In genomic region chr15:89829161-89829560, GRCh38 we compare ENCODE assay signal across 19 cellular contexts. TPM values are rescaled to one million over a fixed set of nuclear protein-coding genes. Genes with fewer than 3 reads are reported as not detected.
A peak's percentile ranks its signal among the peaks of the same experiment; 100 is the strongest.
DNase-seq lines count a peak whose midpoint lies in the region; ATAC-seq and TF ChIP-seq lines count a peak whose summit lies in the region.
"Had no signal": no experiment of that assay in that cellular context is flagged by ENCODE, and none has a peak within 500 bp of the region (broad histone marks: within the 10 kb centered on the region; RNA-seq: fewer than 3 reads in every experiment).

No MANE protein-coding gene starts in this region.

- ATAC-seq in T-helper 17 cell (no peak), GM18907 (IDR thresholded peaks at IDR 0.05; ENCODE audit: unreplicated experiment) (no peak)
- no peak for ATAC-seq in stimulated activated effector memory CD8-positive, alpha-beta T cell treated with anti-CD3 and anti-CD28 coated beads, Interleukin-12 subunit alpha, Interleukin-12 subunit beta, amount 100 ng/mL, for 72 hours
- ATAC-seq: activated CD8-positive, alpha-beta memory T cell treated with anti-CD3 and anti-CD28 coated beads, Interleukin-2, amount 10 ng/mL, durations not matched to agents 7 days and 5 days; T-cell had no signal

- H3K9me3 Mint-ChIP-seq in HFFc6 (no peaks in the 10 kb centered on the region), mesothelial cell of epicardium (no peaks in the 10 kb centered on the region)
- H3K9me3 Mint-ChIP-seq in stimulated activated effector memory CD8-positive, alpha-beta T cell treated with anti-CD3 and anti-CD28 coated beads, Interleukin-12 subunit alpha, Interleukin-12 subunit beta, amount 100 ng/mL, for 72 hours, result no peaks in the 10 kb centered on the region
- H3K9me3 Mint-ChIP-seq: activated B cell treated with CpG ODN at 0.5 μM for 24 hours, T-cell had no signal

- DNase-seq in HFFc6 (no peak), T-helper 17 cell (no peak), mesothelial cell of epicardium (ENCODE audit: low spot score in 2 of 2, unreplicated experiment in 2 of 2) (no peak), putamen (ENCODE audit: low spot score) (no peak), NAMALWA (ENCODE audit: low spot score) (no peak)
- no peak for DNase-seq in stimulated activated effector memory CD8-positive, alpha-beta T cell treated with anti-CD3 and anti-CD28 coated beads, Interleukin-12 subunit alpha, Interleukin-12 subunit beta, amount 100 ng/mL, for 72 hours (ENCODE audit: low spot score in 2 of 2)
- DNase-seq: activated B cell treated with CpG ODN at 0.5 μM for 24 hours; activated CD8-positive, alpha-beta memory T cell treated with anti-CD3 and anti-CD28 coated beads, Interleukin-2, amount 10 ng/mL, durations not matched to agents 7 days and 5 days; activated naive CD4-positive, alpha-beta T cell; activated T-cell treated with anti-CD3 and anti-CD28 coated beads, Interleukin-2, amount 50 U/mL, for 48 hours; effector CD4-positive, alpha-beta T cell; NCI-H1092 treated with DMSO at 0.1 percent for 48 hours; NCI-H1930; NCI-H526; stomach; T-cell had no signal

- no peak for TF ChIP-seq CTCF in HFFc6 (IDR thresholded peaks at IDR 0.05)
- no peak for TF ChIP-seq CTCF in mesothelial cell of epicardium (IDR thresholded peaks at IDR 0.05; ENCODE audit: unreplicated experiment)

- peak overlapping the region; percentile 61 for H3K4me3 Mint-ChIP-seq in HFFc6
- no peak overlapping the region for H3K4me3 Mint-ChIP-seq in T-helper 17 cell
- no peak overlapping the region for H3K4me3 Mint-ChIP-seq in mesothelial cell of epicardium
- no peak overlapping the region for H3K4me3 Mint-ChIP-seq in stimulated activated effector memory CD8-positive, alpha-beta T cell treated with anti-CD3 and anti-CD28 coated beads, Interleukin-12 subunit alpha, Interleukin-12 subunit beta, amount 100 ng/mL, for 72 hours
- H3K4me3 Mint-ChIP-seq: activated B cell treated with CpG ODN at 0.5 μM for 24 hours; activated CD8-positive, alpha-beta memory T cell treated with anti-CD3 and anti-CD28 coated beads, Interleukin-2, amount 10 ng/mL, durations not matched to agents 7 days and 5 days; T-cell had no signal

- H3K36me3 Mint-ChIP-seq in HFFc6 (ENCODE audit: low read depth) (peaks cover 26% of the 10 kb centered on the region), T-helper 17 cell (ENCODE audit: low read depth) (peaks cover 8% of the 10 kb centered on the region), mesothelial cell of epicardium (peaks cover 15% of the 10 kb centered on the region)
- H3K36me3 Mint-ChIP-seq in stimulated activated effector memory CD8-positive, alpha-beta T cell treated with anti-CD3 and anti-CD28 coated beads, Interleukin-12 subunit alpha, Interleukin-12 subunit beta, amount 100 ng/mL, for 72 hours, result peaks cover 17% of the 10 kb centered on the region

- H3K4me1 Mint-ChIP-seq in HFFc6 (ENCODE audit: low read depth), result peaks cover 54% of the 10 kb centered on the region
- peaks cover 9% of the 10 kb centered on the region for H3K4me1 Mint-ChIP-seq in T-helper 17 cell
- H3K4me1 Mint-ChIP-seq in mesothelial cell of epicardium, result peaks cover 10% of the 10 kb centered on the region
- peaks cover 6% of the 10 kb centered on the region for H3K4me1 Mint-ChIP-seq in stimulated activated effector memory CD8-positive, alpha-beta T cell treated with anti-CD3 and anti-CD28 coated beads, Interleukin-12 subunit alpha, Interleukin-12 subunit beta, amount 100 ng/mL, for 72 hours
- H3K4me1 Mint-ChIP-seq: activated CD8-positive, alpha-beta memory T cell treated with anti-CD3 and anti-CD28 coated beads, Interleukin-2, amount 10 ng/mL, durations not matched to agents 7 days and 5 days; T-cell had no signal

- H3K27ac Mint-ChIP-seq in HFFc6 (peak overlapping the region; percentile 89), T-helper 17 cell (peak overlapping the region; percentile 83), mesothelial cell of epicardium (peak overlapping the region; percentile 59)
- peak overlapping the region; percentile 5 for H3K27ac Mint-ChIP-seq in stimulated activated effector memory CD8-positive, alpha-beta T cell treated with anti-CD3 and anti-CD28 coated beads, Interleukin-12 subunit alpha, Interleukin-12 subunit beta, amount 100 ng/mL, for 72 hours
- H3K27ac Mint-ChIP-seq: activated B cell treated with CpG ODN at 0.5 μM for 24 hours; activated CD8-positive, alpha-beta memory T cell treated with anti-CD3 and anti-CD28 coated beads, Interleukin-2, amount 10 ng/mL, durations not matched to agents 7 days and 5 days; T-cell had no signal

- H3K27me3 Mint-ChIP-seq in HFFc6 (ENCODE audit: insufficient read depth) (peaks cover 3% of the 10 kb centered on the region; the same call in 1 of the 2 replicates), T-helper 17 cell (peaks cover 3% of the 10 kb centered on the region), mesothelial cell of epicardium (ENCODE audit: low read depth) (no peaks in the 10 kb centered on the region)
- H3K27me3 Mint-ChIP-seq: activated B cell treated with CpG ODN at 0.5 μM for 24 hours; activated CD8-positive, alpha-beta memory T cell treated with anti-CD3 and anti-CD28 coated beads, Interleukin-2, amount 10 ng/mL, durations not matched to agents 7 days and 5 days had no signal

- H3K9me3 ChIP-seq in T-helper 17 cell (ENCODE audit: control insufficient read depth, low read length, poor library complexity, severe bottlenecking), result no peaks in the 10 kb centered on the region
- H3K9me3 ChIP-seq: lower lobe of right lung, stomach had no signal

RNA-seq across cellular contexts. Expression of gene ANPEP, which starts 14.5 kb away (rescaled TPM):
- 100 to 1,000 TPM; 502 to 857 (median 524) TPM for total RNA-seq in HFFc6 (2021; fragmentation: NEBNext Ultra II Directional; extraction: Animal tissue kit (Norgen Biotek cat#: 25700))
- total RNA-seq in T-helper 17 cell (1 to 10 TPM; 3.4 to 8.9 TPM), mesothelial cell of epicardium (12.5 to 16.3 TPM (median 15.8 TPM) in 3 replicates)
- total RNA-seq: SK-MEL-5 had no signal

RNA-seq across cellular contexts. Expression of gene MESP2, which starts 53.0 kb away (rescaled TPM):
- total RNA-seq in HFFc6 (2021; fragmentation: NEBNext Ultra II Directional; extraction: Animal tissue kit (Norgen Biotek cat#: 25700)), result under 1 TPM in 3 of 6 experiments, not detected in 3; 0.19 to 0.26 (median 0.21) TPM
- total RNA-seq in T-helper 17 cell (not detected), mesothelial cell of epicardium (0.29 TPM in 1 of 3 replicates, not detected in the others)
- total RNA-seq: activated CD8-positive, alpha-beta memory T cell treated with anti-CD3 and anti-CD28 coated beads, Interleukin-2, amount 10 ng/mL, durations not matched to agents 7 days and 5 days; lower lobe of right lung; stomach; T-cell had no signal

Comparison
In these comparisons a context has a peak if more than half of its experiments do, and no peak if none do; other contexts are left out.
1. H3K27ac Mint-ChIP-seq: peak in every context shown above with its lines; median percentile 89 in HFFc6; 83 in T-helper 17 cell; 59 in mesothelial cell of epicardium; 5 in stimulated activated effector memory CD8-positive, alpha-beta T cell treated with anti-CD3 and anti-CD28 coated beads, Interleukin-12 subunit alpha, Interleukin-12 subunit beta, amount 100 ng/mL, for 72 hours.
2. RNA of gene ANPEP, which starts 14.5 kb away (total RNA-seq): 502 to 857 TPM in HFFc6; 12.5 to 16.3 TPM in mesothelial cell of epicardium and 3.4 to 8.9 TPM in T-helper 17 cell; every median in the first group is over 10 times any median in the second.